In genomic region chr1:227998374-227999055, GRCh38 we compare ENCODE assay signal across 21 cellular contexts. TPM values are rescaled to one million over a fixed set of nuclear protein-coding genes. Genes with fewer than 3 reads are reported as not detected.
DNase-seq lines count a peak whose midpoint lies in the region; ATAC-seq and TF ChIP-seq lines count a peak whose summit lies in the region.
"Had no signal": no experiment of that assay in that cellular context is flagged by ENCODE, and none has a peak within 500 bp of the region (broad histone marks: within the 10 kb centered on the region; RNA-seq: fewer than 3 reads in every experiment).

No MANE protein-coding gene starts in this region.

- peaks cover 18% of the 10 kb centered on the region for H3K9me3 Mint-ChIP-seq in activated naive CD4-positive, alpha-beta T cell treated with anti-CD3 and anti-CD28 coated beads, Interleukin-2, amount 10 ng/mL, durations not matched to agents 7 days and 5 days
- H3K9me3 Mint-ChIP-seq in osteocyte (ENCODE audit: unreplicated experiment): peaks cover 22% of the 10 kb centered on the region

- no peak overlapping the region for H3K27ac Mint-ChIP-seq in activated naive CD4-positive, alpha-beta T cell treated with anti-CD3 and anti-CD28 coated beads, Interleukin-2, amount 10 ng/mL, durations not matched to agents 7 days and 5 days
- no peak overlapping the region for H3K27ac Mint-ChIP-seq in osteocyte (ENCODE audit: unreplicated experiment)
- H3K27ac Mint-ChIP-seq: CD4-positive, CD25-positive, alpha-beta regulatory T cell had no signal

- DNase-seq in activated naive CD4-positive, alpha-beta T cell treated with anti-CD3 and anti-CD28 coated beads, Interleukin-2, amount 10 ng/mL, durations not matched to agents 7 days and 5 days: peak; percentile 10
- DNase-seq in activated naive CD4-positive, alpha-beta T cell (lab: John Stamatoyannopoulos, UW): no peak
- DNase-seq in hepatocyte (ENCODE audit: low spot score) (peak; percentile 1), osteocyte (ENCODE audit: extremely low spot score, unreplicated experiment) (peak; percentile 64), stomach (peak; percentile 18), MM.1S (no peak)
- DNase-seq: NCI-H187 treated with DMSO at 0.1 percent for 48 hours, SIG-M5 had no signal

- no peaks in the 10 kb centered on the region for H3K9me3 ChIP-seq in hepatocyte (ENCODE audit: low read depth)
- H3K9me3 ChIP-seq in stomach: peaks cover 0 to 37% (median 32%) of the 10 kb centered on the region in 4 donors
- no peaks in the 10 kb centered on the region for H3K9me3 ChIP-seq in MM.1S (replicated peaks; ENCODE audit: insufficient read depth, low read length)
- H3K9me3 ChIP-seq: HAP-1 had no signal

- intact Hi-C loops in stomach (cut with DNase I; ENCODE audit: low total_unique reads): no loop called here

- H3K79me2 ChIP-seq in hepatocyte: no peaks in the 10 kb centered on the region
- H3K79me2 ChIP-seq in MM.1S (ENCODE audit: low read length): no peaks in the 10 kb centered on the region

- no peak for TF ChIP-seq POLR2A in stomach (IDR thresholded peaks at IDR 0.05)

- peaks cover 66% of the 10 kb centered on the region for H3K27me3 Mint-ChIP-seq in activated naive CD4-positive, alpha-beta T cell treated with anti-CD3 and anti-CD28 coated beads, Interleukin-2, amount 10 ng/mL, durations not matched to agents 7 days and 5 days
- peaks cover 40% of the 10 kb centered on the region for H3K27me3 Mint-ChIP-seq in osteocyte (ENCODE audit: unreplicated experiment)

- no peak overlapping the region for H3K4me3 Mint-ChIP-seq in activated naive CD4-positive, alpha-beta T cell treated with anti-CD3 and anti-CD28 coated beads, Interleukin-2, amount 10 ng/mL, durations not matched to agents 7 days and 5 days
- no peak overlapping the region for H3K4me3 Mint-ChIP-seq in osteocyte (ENCODE audit: unreplicated experiment)
- H3K4me3 Mint-ChIP-seq: CD4-positive, CD25-positive, alpha-beta regulatory T cell had no signal

- H3K9me2 ChIP-seq in hepatocyte (replicated peaks; ENCODE audit: insufficient read depth) (no peaks in the 10 kb centered on the region), MM.1S (replicated peaks; ENCODE audit: insufficient read depth, low read length) (no peaks in the 10 kb centered on the region)

- H3F3A ChIP-seq in MM.1S (ENCODE audit: insufficient read depth, low read length): no peaks in the 10 kb centered on the region

- H3K4me1 ChIP-seq in hepatocyte (ENCODE audit: insufficient read depth) (no peaks in the 10 kb centered on the region), stomach (no peaks in the 10 kb centered on the region), MM.1S (ENCODE audit: low read length) (no peaks in the 10 kb centered on the region)
- H3K4me1 ChIP-seq: BE2C, HAP-1 had no signal

- ATAC-seq in esophagus mucosa: no peak

- H3K4me1 Mint-ChIP-seq in activated naive CD4-positive, alpha-beta T cell treated with anti-CD3 and anti-CD28 coated beads, Interleukin-2, amount 10 ng/mL, durations not matched to agents 7 days and 5 days: no peaks in the 10 kb centered on the region
- no peaks in the 10 kb centered on the region for H3K4me1 Mint-ChIP-seq in osteocyte (ENCODE audit: unreplicated experiment)
- H3K4me1 Mint-ChIP-seq: CD4-positive, CD25-positive, alpha-beta regulatory T cell had no signal

- H3K4me2 ChIP-seq in hepatocyte (no peak overlapping the region), MM.1S (ENCODE audit: low read depth, low read length) (no peak overlapping the region)

- H2AFZ ChIP-seq in hepatocyte: no peak overlapping the region
- H2AFZ ChIP-seq in MM.1S (ENCODE audit: low read length): no peak overlapping the region
- H2AFZ ChIP-seq: GM23248 had no signal

- CTCF ChIA-PET in activated naive CD4-positive, alpha-beta T cell treated with anti-CD3 and anti-CD28 coated beads, Interleukin-2, amount 10 ng/mL, durations not matched to agents 7 days and 5 days (lab: Charles Lee): interaction anchor here (1.2 to 1.5 kb wide), 4 partner anchors 89 to 189 kb away, joined by 3 to 8 read pairs (median 3); no protein-coding TSS in a partner anchor

- H3K9ac ChIP-seq in MM.1S (ENCODE audit: low read length): no peak overlapping the region
- H3K9ac ChIP-seq: GM23248 had no signal

- H3K36me3 Mint-ChIP-seq in activated naive CD4-positive, alpha-beta T cell treated with anti-CD3 and anti-CD28 coated beads, Interleukin-2, amount 10 ng/mL, durations not matched to agents 7 days and 5 days: no peaks in the 10 kb centered on the region
- no peaks in the 10 kb centered on the region for H3K36me3 Mint-ChIP-seq in osteocyte (ENCODE audit: unreplicated experiment)

- H4K20me1 ChIP-seq in hepatocyte (ENCODE audit: insufficient read depth, poor library complexity, severe bottlenecking) (no peaks in the 10 kb centered on the region), MM.1S (ENCODE audit: insufficient read depth, low read length) (no peaks in the 10 kb centered on the region)

- 80% methylated on average over 6 of the region's 6 CpGs for WGBS in hepatocyte (ENCODE audit: low lambda C conversion rate, missing lambda C conversion rate)
- 58 to 78% (median 62%) methylated on average over 6 of the region's 6 CpGs for WGBS in stomach, 5 donors

- no peaks in the 10 kb centered on the region for H3K36me3 ChIP-seq in hepatocyte (replicated peaks; ENCODE audit: insufficient read depth, low read depth)
- H3K36me3 ChIP-seq in stomach: no peaks in the 10 kb centered on the region
- no peaks in the 10 kb centered on the region for H3K36me3 ChIP-seq in MM.1S (replicated peaks; ENCODE audit: insufficient read depth, low read length)
- H3K36me3 ChIP-seq: BE2C, HAP-1 had no signal

- peaks cover 13% of the 10 kb centered on the region for H3K27me3 ChIP-seq in hepatocyte
- peaks cover 0 to 51% (median 11%) of the 10 kb centered on the region in 3 donors for H3K27me3 ChIP-seq in stomach
- H3K27me3 ChIP-seq in MM.1S (replicated peaks; ENCODE audit: insufficient read depth, low read length): peaks cover 10% of the 10 kb centered on the region; the same call in 1 of the 2 replicates

- H3K4me3 ChIP-seq in hepatocyte (no peak overlapping the region), stomach (no peak overlapping the region), MM.1S (ENCODE audit: low read length) (no peak overlapping the region)
- H3K4me3 ChIP-seq: GM23248, HAP-1, K562 had no signal

- H3K27ac ChIP-seq in hepatocyte (no peak overlapping the region), stomach (no peak overlapping the region), MM.1S (ENCODE audit: low read length) (no peak overlapping the region)
- H3K27ac ChIP-seq: GM23248, HL-60, RWPE1 had no signal

- TF ChIP-seq CTCF in hepatocyte (IDR thresholded peaks at IDR 0.05; ENCODE audit: poor library complexity) (no peak), osteocyte (IDR thresholded peaks at IDR 0.05) (no peak), stomach (IDR thresholded peaks at IDR 0.05) (no peak), MM.1S (IDR thresholded peaks at IDR 0.05; ENCODE audit: low read length) (no peak)

- no peak for TF ChIP-seq EP300 in stomach (IDR thresholded peaks at IDR 0.05)

RNA-seq across cellular contexts. Expression of gene WNT3A, which starts 8.3 kb away (rescaled TPM):
- total RNA-seq in hepatocyte: 0.03 and 0.20 TPM in 2 replicates
- not detected in 2 replicates for polyA plus RNA-seq in hepatocyte
- total RNA-seq in osteocyte: not detected in 2 replicates
- total RNA-seq in stomach: not detected
- under 1 TPM in 2 of 3 donors, not detected in 1; 0.31 to 0.90 TPM for polyA plus RNA-seq in stomach
- total RNA-seq in esophagus mucosa: 0.44 TPM
- total RNA-seq: A673; CD4-positive, CD25-positive, alpha-beta regulatory T cell; GM23248; HepG2; HT-29; K562; LHCN-M2; NCI-H460 had no signal
- polyA plus RNA-seq: CD4-positive, CD25-positive, alpha-beta regulatory T cell; GM23248; HepG2; K562 had no signal

RNA-seq across cellular contexts. Expression of gene WNT9A, which starts 50.8 kb away (rescaled TPM):
- total RNA-seq in hepatocyte (1.2 and 2.8 TPM in 2 replicates), osteocyte (4.8 and 4.9 TPM in 2 replicates), stomach (10 to 100 TPM in 1 of 5 donors, 1 to 10 TPM in 4; 1.7 to 22.2 (median 4.3) TPM), esophagus mucosa (3.1 TPM)
- polyA plus RNA-seq in hepatocyte (0.40 and 1.5 TPM in 2 replicates), stomach (1 to 10 TPM; 1.1 to 2.0 (median 1.1) TPM)
- total RNA-seq: A673, HT-29 had no signal
- polyA plus RNA-seq: CD4-positive, CD25-positive, alpha-beta regulatory T cell; HepG2 had no signal

Comparison
In these comparisons a context has a peak if more than half of its experiments do, and no peak if none do; other contexts are left out.
1. DNase-seq: peak in activated naive CD4-positive, alpha-beta T cell treated with anti-CD3 and anti-CD28 coated beads, Interleukin-2, amount 10 ng/mL, durations not matched to agents 7 days and 5 days (single experiment), hepatocyte (single experiment), osteocyte (single experiment) and stomach (single experiment); none in activated naive CD4-positive, alpha-beta T cell (0 of 4) and MM.1S (single experiment).